In genomic region chr20:56245761-56246160, GRCh38 we compare ENCODE assay signal across 22 cellular contexts. TPM values are rescaled to one million over a fixed set of nuclear protein-coding genes. Genes with fewer than 3 reads are reported as not detected.
DNase-seq lines count a peak whose midpoint lies in the region; FAIRE-seq and TF ChIP-seq lines count a peak whose summit lies in the region.
"Had no signal": no experiment of that assay in that cellular context is flagged by ENCODE, and none has a peak within 500 bp of the region (broad histone marks: within the 10 kb centered on the region; RNA-seq: fewer than 3 reads in every experiment).

No MANE protein-coding gene starts in this region.

- H3K4me3 ChIP-seq in NB4 (ENCODE audit: low read depth, low read length), result no peak overlapping the region
- H3K4me3 ChIP-seq: adrenal gland, mucosa of descending colon, psoas muscle, smooth muscle cell had no signal

- TF ChIP-seq CTCF in NB4 (IDR thresholded peaks at IDR 0.05; ENCODE audit: low read depth, low read length), result no peak

- TF ChIP-seq POLR2A in NB4 (IDR thresholded peaks at IDR 0.05; ENCODE audit: extremely low read depth, insufficient read length) (no peak), H54 (IDR thresholded peaks at IDR 0.05; ENCODE audit: low read depth, low read length) (no peak)

- peak; percentile 16 for DNase-seq in DMS53 (lab: John Stamatoyannopoulos, UW)
- no peak for DNase-seq in DMS53 treated with DMSO at 0.1 percent for 48 hours (lab: John Stamatoyannopoulos, UW; ENCODE audit: unreplicated experiment)
- peak; percentile 56 for DNase-seq in NB4 (ENCODE audit: low read depth)
- DNase-seq in SW480 (ENCODE audit: low spot score), result peak; percentile 84
- peak; percentile 60 for DNase-seq in islet precursor cell
- no peak for DNase-seq in G401 (ENCODE audit: low spot score)
- DNase-seq in H54 (ENCODE audit: insufficient read length, low spot score), result no peak
- no peak for DNase-seq in DMS114 treated with DMSO at 0.1 percent for 48 hours (lab: John Stamatoyannopoulos, UW; ENCODE audit: unreplicated experiment)
- DNase-seq: 8988T; activated gamma-delta T cell treated with Interleukin-2 at 50 U/mL for 16 hours; adrenal gland; left ventricle myocardium superior; mucosa of descending colon; NCI-H1092; NCI-H2081; NCI-H524 treated with DMSO at 0.1 percent for 48 hours; psoas muscle; stimulated activated CD4-positive, alpha-beta T cell treated with anti-CD3 and anti-CD28 coated beads, Interleukin-4, amount 100 ng/mL, for 24 hours had no signal

- FAIRE-seq in H54 (lab: Jason Lieb, UNC), result no peak
- FAIRE-seq: GM12891 had no signal

- in situ Hi-C loops in G401 (cut with HindIII; ENCODE audit: low sequenced_read_pairs), result no loop called here

RNA-seq across cellular contexts. Expression of gene MC3R, which starts 2.8 kb away (rescaled TPM):
- not detected in 2 replicates for total RNA-seq in G401 (2014; rRNA removed; shearing (Covaris generic))
- total RNA-seq: adrenal gland, left ventricle myocardium superior, mucosa of descending colon, neural crest cell, psoas muscle, smooth muscle cell, ureter had no signal

Comparison
In these comparisons a context has a peak if more than half of its experiments do, and no peak if none do; other contexts are left out.
1. DNase-seq: peak in DMS53 (single experiment), NB4 (single experiment), SW480 (single experiment) and islet precursor cell (single experiment); none in DMS53 treated with DMSO at 0.1 percent for 48 hours (single experiment), G401 (single experiment), H54 (single experiment) and DMS114 treated with DMSO at 0.1 percent for 48 hours (single experiment).